In the genomic region with DNA sequence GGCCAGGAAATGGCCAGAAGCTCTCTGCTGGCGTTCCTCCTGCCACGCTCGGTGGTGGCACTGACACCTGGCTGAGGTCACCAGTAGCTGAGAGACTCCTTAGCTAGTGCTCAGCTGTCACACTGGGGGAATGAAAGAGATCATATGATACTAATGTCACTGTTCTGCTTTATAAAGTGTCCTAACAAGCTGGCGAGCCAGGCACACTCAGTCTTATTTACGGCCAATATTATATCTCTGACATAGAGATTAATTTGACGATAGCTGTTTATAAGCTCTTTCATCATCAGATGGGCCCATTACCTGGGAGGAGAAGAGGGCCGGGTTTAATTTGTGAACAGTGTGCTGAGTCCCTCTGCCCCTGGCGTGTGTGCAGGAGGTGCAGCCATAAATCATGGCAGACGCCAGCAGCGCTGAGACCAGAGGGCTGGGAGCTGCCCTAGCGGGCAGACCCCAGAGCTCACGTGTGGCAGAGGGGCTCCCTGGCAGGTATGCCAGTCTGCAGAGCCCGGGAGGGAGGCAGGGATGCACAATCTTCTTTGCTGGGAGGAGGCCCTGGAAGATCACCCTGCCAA, we compare ENCODE assay signal across 25 cellular contexts.
"Had no signal": no experiment of that assay in that cellular context is flagged by ENCODE, and none has a peak within 500 bp of the region (broad histone marks: within the 10 kb centered on the region; RNA-seq: fewer than 3 reads in every experiment).

No MANE protein-coding gene starts in this region.

- DNase-seq: activated CD4-positive, alpha-beta memory T cell treated with anti-CD3 and anti-CD28 coated beads, Interleukin-2, amount 10 ng/mL, durations not matched to agents 7 days and 5 days; activated CD4-positive, alpha-beta T cell treated with anti-CD3 and anti-CD28 coated beads for 36 hours; activated CD4-positive, alpha-beta T cell treated with anti-CD3 and anti-CD28 coated beads, Interleukin-2, amount 50 U/mL, for 1 hour; activated naive CD4-positive, alpha-beta T cell; activated naive CD8-positive, alpha-beta T cell treated with anti-CD3 and anti-CD28 coated beads, Interleukin-2, amount 50 U/mL, for 24 hours; activated T-cell treated with anti-CD3 and anti-CD28 coated beads, Interleukin-2, amount 50 U/mL, for 72 hours; amniotic stem cell; body of pancreas; central memory CD4-positive, alpha-beta T cell; Kasumi-1; KBM-7; NCI-H1048; NCI-H1930; NCI-H2171; NCI-H345; NCI-H510A treated with DMSO at 0.1 percent for 48 hours; NCI-H69; SHP77; T-helper 17 cell; T-helper 9 cell; WERI-Rb-1 had no signal

- H3K27ac ChIP-seq: ascending aorta, body of pancreas, Peyer's patch, SJSA1, WERI-Rb-1 had no signal

- ATAC-seq: activated CD4-positive, alpha-beta T cell treated with anti-CD3 and anti-CD28 coated beads for 36 hours; activated naive CD8-positive, alpha-beta T cell treated with anti-CD3 and anti-CD28 coated beads, Interleukin-2, amount 50 U/mL, for 24 hours; activated T-cell treated with anti-CD3 and anti-CD28 coated beads, Interleukin-2, amount 50 U/mL, for 72 hours; body of pancreas; T-helper 17 cell had no signal

- H3K9me3 Mint-ChIP-seq: activated CD4-positive, alpha-beta memory T cell treated with anti-CD3 and anti-CD28 coated beads, Interleukin-2, amount 10 ng/mL, durations not matched to agents 7 days and 5 days; activated naive CD4-positive, alpha-beta T cell treated with anti-CD3 and anti-CD28 coated beads, Interleukin-2, amount 50 U/mL, for 24 hours; activated naive CD8-positive, alpha-beta T cell treated with anti-CD3 and anti-CD28 coated beads, Interleukin-2, amount 50 U/mL, for 24 hours; activated T-cell treated with anti-CD3 and anti-CD28 coated beads, Interleukin-2, amount 50 U/mL, for 72 hours had no signal

- H3K27me3 Mint-ChIP-seq: activated CD4-positive, alpha-beta memory T cell treated with anti-CD3 and anti-CD28 coated beads, Interleukin-2, amount 10 ng/mL, durations not matched to agents 7 days and 5 days; activated CD4-positive, alpha-beta T cell treated with anti-CD3 and anti-CD28 coated beads for 36 hours; activated naive CD4-positive, alpha-beta T cell treated with anti-CD3 and anti-CD28 coated beads, Interleukin-2, amount 50 U/mL, for 24 hours; activated naive CD8-positive, alpha-beta T cell treated with anti-CD3 and anti-CD28 coated beads, Interleukin-2, amount 50 U/mL, for 24 hours; T-helper 17 cell had no signal

- H3K36me3 Mint-ChIP-seq: activated naive CD4-positive, alpha-beta T cell treated with anti-CD3 and anti-CD28 coated beads, Interleukin-2, amount 50 U/mL, for 24 hours had no signal

- H3K4me3 Mint-ChIP-seq: activated CD4-positive, alpha-beta memory T cell treated with anti-CD3 and anti-CD28 coated beads, Interleukin-2, amount 10 ng/mL, durations not matched to agents 7 days and 5 days; activated CD4-positive, alpha-beta T cell treated with anti-CD3 and anti-CD28 coated beads for 36 hours; activated naive CD4-positive, alpha-beta T cell treated with anti-CD3 and anti-CD28 coated beads, Interleukin-2, amount 50 U/mL, for 24 hours; activated naive CD8-positive, alpha-beta T cell treated with anti-CD3 and anti-CD28 coated beads, Interleukin-2, amount 50 U/mL, for 24 hours; activated T-cell treated with anti-CD3 and anti-CD28 coated beads, Interleukin-2, amount 50 U/mL, for 72 hours; T-helper 17 cell had no signal

- H3K27ac Mint-ChIP-seq: activated CD4-positive, alpha-beta memory T cell treated with anti-CD3 and anti-CD28 coated beads, Interleukin-2, amount 10 ng/mL, durations not matched to agents 7 days and 5 days; activated CD4-positive, alpha-beta T cell treated with anti-CD3 and anti-CD28 coated beads for 36 hours; activated naive CD4-positive, alpha-beta T cell treated with anti-CD3 and anti-CD28 coated beads, Interleukin-2, amount 50 U/mL, for 24 hours; activated naive CD8-positive, alpha-beta T cell treated with anti-CD3 and anti-CD28 coated beads, Interleukin-2, amount 50 U/mL, for 24 hours; activated T-cell treated with anti-CD3 and anti-CD28 coated beads, Interleukin-2, amount 50 U/mL, for 72 hours; T-helper 17 cell had no signal
